Comparison of ENCODE assay signal across 11 cellular contexts in genomic region chr4:141028024-141028529, GRCh38.
A peak's percentile ranks its signal among the peaks of the same experiment; 100 is the strongest.
DNase-seq lines count a peak whose midpoint lies in the region; ATAC-seq lines count a peak whose summit lies in the region.
"Had no signal": no experiment of that assay in that cellular context is flagged by ENCODE, and none has a peak within 500 bp of the region (broad histone marks: within the 10 kb centered on the region; RNA-seq: fewer than 3 reads in every experiment).

No MANE protein-coding gene starts in this region.

- H3K27me3 ChIP-seq in rectal smooth muscle tissue (ENCODE audit: control insufficient read depth, insufficient read depth, low read length), result no peaks in the 10 kb centered on the region

- peak overlapping the region; percentile 21 for H3K27ac ChIP-seq in rectal smooth muscle tissue (ENCODE audit: low read depth, low read length)

- DNase-seq in GM03348 (ENCODE audit: low spot score) (peak; percentile 53), NCI-H2171 (lab: John Stamatoyannopoulos, UW) (peak; percentile 14), KBM-7 (no peak), SHP77 treated with DMSO at 0.1 percent for 48 hours (lab: John Stamatoyannopoulos, UW) (no peak)
- DNase-seq in stimulated activated CD4-positive, alpha-beta T cell treated with anti-CD3 and anti-CD28 coated beads, Interleukin-4, amount 100 ng/mL, for 1 hour, result no peak
- DNase-seq: activated B cell treated with CpG ODN at 0.5 μM for 24 hours, activated gamma-delta T cell treated with Interleukin-2 at 50 U/mL for 16 hours, OCI-M1 had no signal

- in situ Hi-C loops in KBM-7 (cut with MboI; ENCODE audit: low pct_unique_long_range_greater_than_20kb, low sequenced_read_pairs), result no loop called here

- no peak overlapping the region for H3K9ac ChIP-seq in rectal smooth muscle tissue (ENCODE audit: low read length)

- H3K4me1 ChIP-seq in rectal smooth muscle tissue (ENCODE audit: control insufficient read depth, insufficient read depth, low read length), result peaks cover 14% of the 10 kb centered on the region

- ATAC-seq in esophagus mucosa (peak; percentile 55), GM18867 (IDR thresholded peaks at IDR 0.05; ENCODE audit: unreplicated experiment) (no peak)

- H3K36me3 ChIP-seq in rectal smooth muscle tissue (ENCODE audit: control insufficient read depth, insufficient read depth, low read length), result no peaks in the 10 kb centered on the region

- no peak overlapping the region for H3K4me3 ChIP-seq in rectal smooth muscle tissue (ENCODE audit: low read length)

Comparison
In these comparisons a context has a peak if more than half of its experiments do, and no peak if none do; other contexts are left out.
1. DNase-seq: peak in GM03348 (single experiment) and NCI-H2171 (single experiment); none in KBM-7 (single experiment), SHP77 treated with DMSO at 0.1 percent for 48 hours (single experiment) and stimulated activated CD4-positive, alpha-beta T cell treated with anti-CD3 and anti-CD28 coated beads, Interleukin-4, amount 100 ng/mL, for 1 hour (single experiment).